In genomic region chr2:105320651-105321215, GRCh38 we compare ENCODE assay signal across 1 cellular context.
TF ChIP-seq lines count a peak whose summit lies in the region.

No MANE protein-coding gene starts in this region.

TF ChIP-seq in IMR-90, 13 proteins besides CTCF, POLR2A, EP300 and RAD21:
- TF ChIP-seq CEBPB (IDR thresholded peaks at IDR 0.05; ENCODE audit: low read depth, low read length): no peak
- TF ChIP-seq, protein P1, sequence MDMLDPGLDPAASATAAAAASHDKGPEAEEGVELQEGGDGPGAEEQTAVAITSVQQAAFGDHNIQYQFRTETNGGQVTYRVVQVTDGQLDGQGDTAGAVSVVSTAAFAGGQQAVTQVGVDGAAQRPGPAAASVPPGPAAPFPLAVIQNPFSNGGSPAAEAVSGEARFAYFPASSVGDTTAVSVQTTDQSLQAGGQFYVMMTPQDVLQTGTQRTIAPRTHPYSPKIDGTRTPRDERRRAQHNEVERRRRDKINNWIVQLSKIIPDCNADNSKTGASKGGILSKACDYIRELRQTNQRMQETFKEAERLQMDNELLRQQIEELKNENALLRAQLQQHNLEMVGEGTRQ (IDR thresholded peaks at IDR 0.05; ENCODE audit: low read depth, low read length): no peak
- no peak for TF ChIP-seq MAFK (IDR thresholded peaks at IDR 0.05; ENCODE audit: low read depth, low read length)
- no peak for TF ChIP-seq RCOR1 (IDR thresholded peaks at IDR 0.05; ENCODE audit: insufficient replicate concordance, low read length)
- no peak for TF ChIP-seq MXI1 (IDR thresholded peaks at IDR 0.05; ENCODE audit: borderline replicate concordance, low read depth, low read length)
- no peak for TF ChIP-seq BHLHE40 (IDR thresholded peaks at IDR 0.05; ENCODE audit: low read depth, low read length)
- TF ChIP-seq MAZ (IDR thresholded peaks at IDR 0.05; ENCODE audit: borderline replicate concordance, low read depth, low read length): no peak
- TF ChIP-seq NFE2L2 (IDR thresholded peaks at IDR 0.05; ENCODE audit: low read depth, low read length): no peak
- TF ChIP-seq, protein P2, sequence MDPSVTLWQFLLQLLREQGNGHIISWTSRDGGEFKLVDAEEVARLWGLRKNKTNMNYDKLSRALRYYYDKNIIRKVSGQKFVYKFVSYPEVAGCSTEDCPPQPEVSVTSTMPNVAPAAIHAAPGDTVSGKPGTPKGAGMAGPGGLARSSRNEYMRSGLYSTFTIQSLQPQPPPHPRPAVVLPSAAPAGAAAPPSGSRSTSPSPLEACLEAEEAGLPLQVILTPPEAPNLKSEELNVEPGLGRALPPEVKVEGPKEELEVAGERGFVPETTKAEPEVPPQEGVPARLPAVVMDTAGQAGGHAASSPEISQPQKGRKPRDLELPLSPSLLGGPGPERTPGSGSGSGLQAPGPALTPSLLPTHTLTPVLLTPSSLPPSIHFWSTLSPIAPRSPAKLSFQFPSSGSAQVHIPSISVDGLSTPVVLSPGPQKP (IDR thresholded peaks at IDR 0.05; ENCODE audit: borderline replicate concordance, low read depth, low read length): no peak
- TF ChIP-seq FOS (IDR thresholded peaks at IDR 0.05; ENCODE audit: low read depth, low read length): no peak
- no peak for TF ChIP-seq CHD1 (IDR thresholded peaks at IDR 0.05; ENCODE audit: low read depth, low read length)
- TF ChIP-seq SMC3 (IDR thresholded peaks at IDR 0.05; ENCODE audit: low read depth, low read length): no peak
- TF ChIP-seq RFX5 (IDR thresholded peaks at IDR 0.05; ENCODE audit: low read depth, low read length): no peak
